In the genomic region with DNA sequence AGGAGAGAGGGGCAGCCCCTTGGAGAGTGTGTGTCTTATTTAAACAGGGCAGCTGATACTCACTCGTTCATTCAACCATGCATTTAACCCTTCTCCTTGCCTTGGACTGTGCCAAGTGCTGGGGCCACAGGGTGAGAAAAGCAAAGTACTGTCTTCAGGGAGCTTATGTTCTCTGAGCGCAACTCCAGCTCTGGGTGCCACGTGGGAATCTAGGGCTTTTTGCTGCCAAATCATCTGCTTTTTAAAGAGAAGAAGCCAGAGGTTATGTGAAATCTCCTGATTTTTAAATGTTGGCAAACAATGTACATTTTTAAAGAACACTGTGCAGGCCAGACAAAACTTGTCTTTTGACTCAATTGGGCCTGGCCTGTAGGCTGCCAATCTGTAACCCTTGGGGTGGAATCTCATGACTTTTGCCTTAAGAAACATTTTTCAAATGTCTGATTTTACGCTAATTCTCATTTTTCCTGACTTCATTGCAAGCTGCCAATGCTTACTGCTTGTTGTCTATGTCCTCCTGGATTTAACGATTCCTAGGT, we compare ENCODE assay signal across 1 cellular context.
TF ChIP-seq lines count a peak whose summit lies in the region.

No MANE protein-coding gene starts in this region.

TF ChIP-seq in HepG2, 621 proteins besides CTCF, POLR2A, EP300 and RAD21 (continued from another document):
- TF ChIP-seq, protein P1, sequence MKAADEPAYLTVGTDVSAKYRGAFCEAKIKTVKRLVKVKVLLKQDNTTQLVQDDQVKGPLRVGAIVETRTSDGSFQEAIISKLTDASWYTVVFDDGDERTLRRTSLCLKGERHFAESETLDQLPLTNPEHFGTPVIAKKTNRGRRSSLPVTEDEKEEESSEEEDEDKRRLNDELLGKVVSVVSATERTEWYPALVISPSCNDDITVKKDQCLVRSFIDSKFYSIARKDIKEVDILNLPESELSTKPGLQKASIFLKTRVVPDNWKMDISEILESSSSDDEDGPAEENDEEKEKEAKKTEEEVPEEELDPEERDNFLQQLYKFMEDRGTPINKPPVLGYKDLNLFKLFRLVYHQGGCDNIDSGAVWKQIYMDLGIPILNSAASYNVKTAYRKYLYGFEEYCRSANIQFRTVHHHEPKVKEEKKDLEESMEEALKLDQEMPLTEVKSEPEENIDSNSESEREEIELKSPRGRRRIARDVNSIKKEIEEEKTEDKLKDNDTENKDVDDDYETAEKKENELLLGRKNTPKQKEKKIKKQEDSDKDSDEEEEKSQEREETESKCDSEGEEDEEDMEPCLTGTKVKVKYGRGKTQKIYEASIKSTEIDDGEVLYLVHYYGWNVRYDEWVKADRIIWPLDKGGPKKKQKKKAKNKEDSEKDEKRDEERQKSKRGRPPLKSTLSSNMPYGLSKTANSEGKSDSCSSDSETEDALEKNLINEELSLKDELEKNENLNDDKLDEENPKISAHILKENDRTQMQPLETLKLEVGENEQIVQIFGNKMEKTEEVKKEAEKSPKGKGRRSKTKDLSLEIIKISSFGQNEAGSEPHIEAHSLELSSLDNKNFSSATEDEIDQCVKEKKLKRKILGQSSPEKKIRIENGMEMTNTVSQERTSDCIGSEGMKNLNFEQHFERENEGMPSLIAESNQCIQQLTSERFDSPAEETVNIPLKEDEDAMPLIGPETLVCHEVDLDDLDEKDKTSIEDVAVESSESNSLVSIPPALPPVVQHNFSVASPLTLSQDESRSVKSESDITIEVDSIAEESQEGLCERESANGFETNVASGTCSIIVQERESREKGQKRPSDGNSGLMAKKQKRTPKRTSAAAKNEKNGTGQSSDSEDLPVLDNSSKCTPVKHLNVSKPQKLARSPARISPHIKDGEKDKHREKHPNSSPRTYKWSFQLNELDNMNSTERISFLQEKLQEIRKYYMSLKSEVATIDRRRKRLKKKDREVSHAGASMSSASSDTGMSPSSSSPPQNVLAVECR (CRISPR knock-in tag; IDR thresholded peaks at IDR 0.05; ENCODE audit: borderline replicate concordance) = no peak
- TF ChIP-seq RFX3 (CRISPR knock-in tag; IDR thresholded peaks at IDR 0.05) = no peak
TF ChIP-seq in HepG2: peak in this region for 0.
